Comparison of ENCODE assay signal across 8 cellular contexts in the genomic region with DNA sequence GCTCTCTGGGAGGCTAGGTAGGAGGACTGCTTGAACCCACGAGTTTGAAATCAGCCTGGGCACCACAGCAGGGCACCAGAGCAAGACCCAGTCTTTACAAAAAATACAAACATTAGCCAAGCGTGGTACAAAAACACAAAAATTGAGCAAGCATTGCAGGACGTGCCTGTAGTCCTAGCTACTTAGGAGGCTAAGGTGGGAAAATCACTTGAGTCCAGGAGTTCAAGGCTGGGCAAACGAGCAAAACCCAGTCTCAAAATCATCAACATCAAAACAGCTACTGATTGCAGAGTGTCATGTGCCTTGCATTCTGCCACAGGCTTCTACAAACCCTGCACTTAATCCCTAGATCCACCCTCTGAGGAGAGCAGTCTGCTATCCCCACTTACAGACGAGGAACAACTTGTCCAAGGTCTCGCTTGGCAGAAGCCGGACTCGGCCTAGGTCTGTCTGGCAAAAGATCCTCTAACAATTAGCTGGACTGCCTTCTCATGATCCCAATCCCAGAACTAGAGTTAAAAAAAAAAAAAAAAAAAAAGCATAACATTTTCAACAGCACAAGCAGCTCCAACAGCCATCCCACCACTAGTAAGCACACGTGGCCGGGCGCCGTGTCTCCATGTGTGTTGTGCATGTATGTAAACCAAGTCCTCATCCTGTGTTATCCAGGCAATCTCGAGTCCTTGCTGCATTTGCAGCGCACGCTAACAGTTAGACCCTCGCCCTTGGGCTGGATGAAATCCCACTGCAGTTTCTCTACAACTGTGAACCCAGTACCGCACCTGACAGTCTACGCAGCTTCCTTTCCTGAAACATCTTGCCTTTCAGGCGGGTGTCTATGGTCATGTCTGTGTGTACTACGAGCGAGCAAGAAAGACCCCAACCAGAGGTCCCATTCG. TPM values are rescaled to one million over a fixed set of nuclear protein-coding genes. Genes with fewer than 3 reads are reported as not detected.
DNase-seq lines count a peak whose midpoint lies in the region; TF ChIP-seq lines count a peak whose summit lies in the region.

No MANE protein-coding gene starts in this region.

- no peak for TF ChIP-seq EP300 in esophagus muscularis mucosa (IDR thresholded peaks at IDR 0.05)

- H3K27ac ChIP-seq in esophagus muscularis mucosa (replicated peaks in 1 of 4) = peak overlapping the region in 2 of 4 donors; percentile 90 to 93
- no peak overlapping the region for H3K27ac ChIP-seq in rectal smooth muscle tissue (ENCODE audit: low read depth, low read length)

- 44% methylated on average over 22 of the region's 22 CpGs for WGBS in esophagus muscularis mucosa

- H3K27me3 ChIP-seq in esophagus muscularis mucosa = no peaks in the 10 kb centered on the region
- H3K27me3 ChIP-seq in rectal smooth muscle tissue (ENCODE audit: control insufficient read depth, insufficient read depth, low read length) = no peaks in the 10 kb centered on the region

- DNase-seq in GM12864 (ENCODE audit: low read depth) = no peak
- DNase-seq in esophagus muscularis mucosa (ENCODE audit: extremely low spot score) = no peak
- no peak for DNase-seq in hepatic stellate cell (ENCODE audit: low spot score)
- DNase-seq in KBM-7 = no peak
- DNase-seq in central memory CD4-positive, alpha-beta T cell = no peak
- DNase-seq in NCI-H69 (lab: John Stamatoyannopoulos, UW) = no peak

- peak; percentile 2; the same call in 1 of the 2 replicates for TF ChIP-seq POLR2A in Raji (IDR thresholded peaks at IDR 0.05; ENCODE audit: insufficient read depth, low read depth, low read length)
- no peak for TF ChIP-seq POLR2A in esophagus muscularis mucosa (IDR thresholded peaks at IDR 0.05; ENCODE audit: low read depth)

- H3K36me3 ChIP-seq in esophagus muscularis mucosa (peaks cover 0 to 4% (median 0%) of the 10 kb centered on the region in 4 donors), rectal smooth muscle tissue (ENCODE audit: control insufficient read depth, insufficient read depth, low read length) (peaks cover under 1% of the 10 kb centered on the region)

- intact Hi-C loops in esophagus muscularis mucosa (cut with DNase I) = loop anchor here (5.0 kb wide), 1 partner anchor 40 kb away; no protein-coding TSS in a partner anchor

- no peak overlapping the region for H3K9ac ChIP-seq in rectal smooth muscle tissue (ENCODE audit: low read length)

- H3K4me3 ChIP-seq in GM12864 (ENCODE audit: low read depth, low read length) = peak overlapping the region; percentile 93
- peak overlapping the region; percentile 94 to 99 (median 98) for H3K4me3 ChIP-seq in esophagus muscularis mucosa
- peak overlapping the region; percentile 97 for H3K4me3 ChIP-seq in rectal smooth muscle tissue (ENCODE audit: low read length)

- TF ChIP-seq CTCF in GM12864 (IDR thresholded peaks at IDR 0.05; ENCODE audit: low read depth, low read length, missing control alignments) = no peak
- TF ChIP-seq CTCF in esophagus muscularis mucosa (IDR thresholded peaks at IDR 0.05) = no peak

- H3K4me1 ChIP-seq in esophagus muscularis mucosa (peaks cover 57 to 74% (median 73%) of the 10 kb centered on the region in 4 donors), rectal smooth muscle tissue (ENCODE audit: control insufficient read depth, insufficient read depth, low read length) (peaks cover 5% of the 10 kb centered on the region)

- in situ Hi-C loops in KBM-7 (cut with MboI; ENCODE audit: low pct_unique_long_range_greater_than_20kb, low sequenced_read_pairs) = no loop called here

- H3K9me3 ChIP-seq in esophagus muscularis mucosa = no peaks in the 10 kb centered on the region

RNA-seq across cellular contexts. Expression of gene PPP6R1, which starts 2.0 kb away (rescaled TPM):
- 10 to 100 TPM; 37.4 to 75.5 (median 45.6) TPM for total RNA-seq in esophagus muscularis mucosa

RNA-seq across cellular contexts. Expression of gene HSPBP1, which starts 23.1 kb away (rescaled TPM):
- 10 to 100 TPM; 28.5 to 44.0 (median 32.2) TPM for total RNA-seq in esophagus muscularis mucosa

RNA-seq across cellular contexts. Expression of gene BRSK1, which starts 27.0 kb away (rescaled TPM):
- total RNA-seq in esophagus muscularis mucosa = 10 to 100 TPM in 1 of 4 donors, 1 to 10 TPM in 3; 3.3 to 16.9 (median 6.7) TPM

RNA-seq across cellular contexts. Expression of gene TMEM86B, which starts 28.2 kb away (rescaled TPM):
- 1 to 10 TPM; 1.7 to 2.8 (median 2.4) TPM for total RNA-seq in esophagus muscularis mucosa

RNA-seq across cellular contexts. Expression of gene PTPRH, which starts 47.5 kb away (rescaled TPM):
- 1 to 10 TPM in 2 of 4 donors, under 1 TPM in 2; 0.42 to 2.7 (median 1.4) TPM for total RNA-seq in esophagus muscularis mucosa
